Comparison of ENCODE assay signal across 1 cellular context in the genomic region with DNA sequence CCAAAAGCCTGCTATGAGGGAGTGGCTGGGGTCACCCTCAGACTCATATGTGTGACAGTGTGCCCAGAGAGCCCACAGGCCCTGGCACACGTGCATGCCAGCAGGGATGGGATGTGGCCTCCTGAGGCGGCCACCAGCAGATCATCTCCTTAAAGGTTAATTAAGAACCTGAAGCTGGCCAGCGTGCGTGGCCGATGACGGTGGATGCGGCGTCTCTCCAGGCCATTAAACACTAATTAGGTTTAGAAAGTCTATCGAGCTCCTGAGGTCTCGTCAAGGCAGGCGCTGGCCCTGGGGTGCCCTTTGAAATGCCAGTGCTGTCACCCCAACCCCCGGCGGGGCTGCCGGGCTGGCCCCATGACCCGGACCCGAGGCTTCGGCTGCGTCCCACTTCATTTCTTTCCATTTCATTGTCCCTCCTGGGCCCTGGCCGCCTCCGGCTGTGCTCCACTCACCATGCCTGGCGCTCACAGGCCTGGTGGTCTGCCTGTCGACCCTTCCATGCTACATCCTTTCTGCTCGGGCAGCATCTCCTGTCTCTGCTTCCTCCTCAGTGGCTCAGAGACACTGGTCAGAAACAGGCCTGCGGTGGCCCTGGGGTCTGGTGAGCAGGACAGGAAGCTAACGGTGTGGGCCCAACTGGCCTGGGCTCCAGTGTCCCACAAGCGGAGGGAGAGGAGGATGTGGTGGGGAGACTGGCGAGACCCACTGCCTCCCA.
TF ChIP-seq lines count a peak whose summit lies in the region.

No MANE protein-coding gene starts in this region.

TF ChIP-seq in IMR-90, 13 proteins besides CTCF, POLR2A, EP300 and RAD21 (continued from another document):
- TF ChIP-seq ELK1 (IDR thresholded peaks at IDR 0.05; ENCODE audit: borderline replicate concordance, low read depth, low read length) (no peak), NFE2L2 (IDR thresholded peaks at IDR 0.05; ENCODE audit: low read depth, low read length) (no peak), RCOR1 (IDR thresholded peaks at IDR 0.05; ENCODE audit: insufficient replicate concordance, low read length) (no peak)
